8 cellular contexts compared by ENCODE assay signal in genomic region chr12:6452245-6452731, GRCh38. TPM values are rescaled to one million over a fixed set of nuclear protein-coding genes. Genes with fewer than 3 reads are reported as not detected.
A peak's percentile ranks its signal among the peaks of the same experiment; 100 is the strongest.
DNase-seq lines count a peak whose midpoint lies in the region; ATAC-seq and TF ChIP-seq lines count a peak whose summit lies in the region.

No MANE protein-coding gene starts in this region.

- H3K4me3 Mint-ChIP-seq in CD14-positive monocyte, result peak overlapping the region; percentile 95 to 98
- peak overlapping the region; percentile 99 for H3K4me3 Mint-ChIP-seq in activated naive CD4-positive, alpha-beta T cell treated with anti-CD3 and anti-CD28 coated beads, Interleukin-2, amount 10 ng/mL, durations not matched to agents 7 days and 5 days

- H3K4me1 Mint-ChIP-seq in CD14-positive monocyte, result peaks cover 31% of the 10 kb centered on the region
- peaks cover 81% of the 10 kb centered on the region for H3K4me1 Mint-ChIP-seq in activated naive CD4-positive, alpha-beta T cell treated with anti-CD3 and anti-CD28 coated beads, Interleukin-2, amount 10 ng/mL, durations not matched to agents 7 days and 5 days

- H3K27me3 ChIP-seq in heart left ventricle (no peaks in the 10 kb centered on the region), prostate gland (replicated peaks; ENCODE audit: insufficient read depth) (no peaks in the 10 kb centered on the region)

- TF ChIP-seq POLR2A in heart left ventricle (IDR thresholded peaks at IDR 0.05), result no peak
- TF ChIP-seq POLR2A in prostate gland (IDR thresholded peaks at IDR 0.05), result no peak

- intact Hi-C loops in CD14-positive monocyte (cut with micrococcal nuclease), result no loop called here
- intact Hi-C loops in heart left ventricle (cut with DNase I), result loop anchor here in 1 of 10 donors (1.0 kb wide), 1 partner anchor 18 kb away; the partner anchor contains the start of gene VAMP1
- intact Hi-C loops in prostate gland (cut with DNase I), result loop anchor here (2.0 to 5.0 kb wide), 2 partner anchors 40 to 69 kb away; partner anchors contain the start of genes MRPL51 and NCAPD2

- ATAC-seq in HG02852 (IDR thresholded peaks at IDR 0.05; ENCODE audit: unreplicated experiment) (peak; percentile 19), heart left ventricle (peak; percentile 12 to 40 (median 35))

- CTCF ChIA-PET in activated naive CD4-positive, alpha-beta T cell treated with anti-CD3 and anti-CD28 coated beads, Interleukin-2, amount 10 ng/mL, durations not matched to agents 7 days and 5 days (lab: Charles Lee), result interaction anchor here (0.8 to 6.9 kb wide), 8 partner anchors 8 to 28 kb away, joined by 3 to 35 read pairs (median 8); partner anchors contain the start of gene VAMP1

- 8 to 11% (median 9%) methylated on average over 6 to 7 of the region's 7 CpGs for WGBS in heart left ventricle, 4 donors
- 7% methylated on average over 7 of the region's 7 CpGs for WGBS in prostate gland

- H3K4me3 ChIP-seq in heart left ventricle (peak overlapping the region; percentile 40 to 99 (median 68)), prostate gland (peak overlapping the region; percentile 63)

- peaks cover 0 to 42% (median 25%) of the 10 kb centered on the region in 12 donors for H3K4me1 ChIP-seq in heart left ventricle
- peaks cover 20% of the 10 kb centered on the region for H3K4me1 ChIP-seq in prostate gland (replicated peaks)

- no peaks in the 10 kb centered on the region for H3K9me3 Mint-ChIP-seq in CD14-positive monocyte
- H3K9me3 Mint-ChIP-seq in activated naive CD4-positive, alpha-beta T cell treated with anti-CD3 and anti-CD28 coated beads, Interleukin-2, amount 10 ng/mL, durations not matched to agents 7 days and 5 days, result no peaks in the 10 kb centered on the region

- H3K27ac ChIP-seq in heart left ventricle (peak overlapping the region; percentile 90 to 100 (median 97)), prostate gland (peak overlapping the region; percentile 96 to 99)

- H3K36me3 ChIP-seq in heart left ventricle (peaks cover 0 to 48% (median 42%) of the 10 kb centered on the region in 9 donors), prostate gland (no peaks in the 10 kb centered on the region)

- H3K9me3 ChIP-seq in heart left ventricle (no peaks in the 10 kb centered on the region), prostate gland (no peaks in the 10 kb centered on the region)

- peak overlapping the region; percentile 92 to 97 (median 95) for H3K27ac Mint-ChIP-seq in CD14-positive monocyte
- H3K27ac Mint-ChIP-seq in activated naive CD4-positive, alpha-beta T cell treated with anti-CD3 and anti-CD28 coated beads, Interleukin-2, amount 10 ng/mL, durations not matched to agents 7 days and 5 days, result peak overlapping the region; percentile 99

- TF ChIP-seq CTCF in CD14-positive monocyte (IDR thresholded peaks at IDR 0.05) (no peak), heart left ventricle (IDR thresholded peaks at IDR 0.05) (no peak), prostate gland (IDR thresholded peaks at IDR 0.05) (no peak)

- no peaks in the 10 kb centered on the region for H3K27me3 Mint-ChIP-seq in CD14-positive monocyte (ENCODE audit: low read depth in 3 of 3)
- no peaks in the 10 kb centered on the region for H3K27me3 Mint-ChIP-seq in activated naive CD4-positive, alpha-beta T cell treated with anti-CD3 and anti-CD28 coated beads, Interleukin-2, amount 10 ng/mL, durations not matched to agents 7 days and 5 days

- DNase-seq in CD14-positive monocyte (ENCODE audit: low spot score), result no peak
- DNase-seq in activated naive CD4-positive, alpha-beta T cell treated with anti-CD3 and anti-CD28 coated beads, Interleukin-2, amount 10 ng/mL, durations not matched to agents 7 days and 5 days, result peak; percentile 46
- DNase-seq in heart left ventricle, result peak in 4 of 5 donors; percentile 44 to 59 (median 52)
- DNase-seq in prostate gland (ENCODE audit: low spot score), result peak; percentile 52
- DNase-seq in SIG-M5 (lab: John Stamatoyannopoulos, UW), result no peak
- DNase-seq in dedifferentiated amniotic fluid mesenchymal stem cell (ENCODE audit: extremely low spot score), result no peak
- DNase-seq in NCI-H2227 (lab: John Stamatoyannopoulos, UW; ENCODE audit: unreplicated experiment), result no peak

- H3K36me3 Mint-ChIP-seq in CD14-positive monocyte, result peaks cover 42 to 46% of the 10 kb centered on the region in 2 donors
- peaks cover 71% of the 10 kb centered on the region for H3K36me3 Mint-ChIP-seq in activated naive CD4-positive, alpha-beta T cell treated with anti-CD3 and anti-CD28 coated beads, Interleukin-2, amount 10 ng/mL, durations not matched to agents 7 days and 5 days

RNA-seq across cellular contexts. Expression of gene TAPBPL, which starts 0.4 kb away (rescaled TPM):
- 100 to 1,000 TPM in 1 of 2 donors, 10 to 100 TPM in 1; 91.8 to 145 TPM for polyA plus RNA-seq in CD14-positive monocyte
- 10 to 100 TPM in 8 of 9 donors, 1 to 10 TPM in 1; 6.9 to 55.6 (median 14.1) TPM for total RNA-seq in heart left ventricle
- 10 to 100 TPM in 1 of 2 donors, 1 to 10 TPM in 1; 5.4 to 10.2 TPM for polyA plus RNA-seq in heart left ventricle
- 10 to 100 TPM; 31.6 to 39.9 TPM for total RNA-seq in prostate gland

RNA-seq across cellular contexts. Expression of gene CD27, which starts 7.5 kb away (rescaled TPM):
- polyA plus RNA-seq in CD14-positive monocyte (1 to 10 TPM in 1 of 2 donors, under 1 TPM in 1; 0.88 to 1.2 TPM), heart left ventricle (under 1 TPM in 1 of 2 donors, not detected in 1; 0.19 TPM)
- total RNA-seq in heart left ventricle (1 to 10 TPM in 1 of 9 donors, under 1 TPM in 3, not detected in 5; 0.27 to 5.3 (median 0.42) TPM), prostate gland (1 to 10 TPM; 1.5 to 2.5 TPM)

RNA-seq across cellular contexts. Expression of gene VAMP1, which starts 18.2 kb away (rescaled TPM):
- under 1 TPM; 0.84 to 0.85 TPM for polyA plus RNA-seq in CD14-positive monocyte
- total RNA-seq in heart left ventricle, result 1 to 10 TPM; 2.1 to 8.3 (median 3.4) TPM
- polyA plus RNA-seq in heart left ventricle, result 1 to 10 TPM; 2.7 to 6.2 TPM
- total RNA-seq in prostate gland, result 1 to 10 TPM; 6.3 to 8.5 TPM

RNA-seq across cellular contexts. Expression of gene MRPL51, which starts 40.8 kb away (rescaled TPM):
- polyA plus RNA-seq in CD14-positive monocyte, result 100 to 1,000 TPM; 189 to 238 TPM
- 100 to 1,000 TPM in 8 of 9 donors, 10 to 100 TPM in 1; 95.6 to 300 (median 228) TPM for total RNA-seq in heart left ventricle
- polyA plus RNA-seq in heart left ventricle, result 100 to 1,000 TPM; 164 to 210 TPM
- 10 to 100 TPM; 70.3 to 80.2 TPM for total RNA-seq in prostate gland

RNA-seq across cellular contexts. Expression of gene NCAPD2, which starts 41.6 kb away (rescaled TPM):
- polyA plus RNA-seq in CD14-positive monocyte (1 to 10 TPM; 6.2 to 8.3 TPM), heart left ventricle (1 to 10 TPM; 3.3 to 8.1 TPM)
- total RNA-seq in heart left ventricle (10 to 100 TPM in 8 of 9 donors, 1 to 10 TPM in 1; 8.4 to 22.4 (median 11.3) TPM), prostate gland (10 to 100 TPM; 86.7 to 99.0 TPM)

Comparison
In these comparisons a context has a peak if more than half of its experiments do, and no peak if none do; other contexts are left out.
1. DNase-seq: peak in activated naive CD4-positive, alpha-beta T cell treated with anti-CD3 and anti-CD28 coated beads, Interleukin-2, amount 10 ng/mL, durations not matched to agents 7 days and 5 days (single experiment), heart left ventricle (4 of 5) and prostate gland (single experiment); none in CD14-positive monocyte (single experiment), SIG-M5 (single experiment), dedifferentiated amniotic fluid mesenchymal stem cell (single experiment) and NCI-H2227 (single experiment).